ENCODE assay signal across 1 cellular context in the genomic region with DNA sequence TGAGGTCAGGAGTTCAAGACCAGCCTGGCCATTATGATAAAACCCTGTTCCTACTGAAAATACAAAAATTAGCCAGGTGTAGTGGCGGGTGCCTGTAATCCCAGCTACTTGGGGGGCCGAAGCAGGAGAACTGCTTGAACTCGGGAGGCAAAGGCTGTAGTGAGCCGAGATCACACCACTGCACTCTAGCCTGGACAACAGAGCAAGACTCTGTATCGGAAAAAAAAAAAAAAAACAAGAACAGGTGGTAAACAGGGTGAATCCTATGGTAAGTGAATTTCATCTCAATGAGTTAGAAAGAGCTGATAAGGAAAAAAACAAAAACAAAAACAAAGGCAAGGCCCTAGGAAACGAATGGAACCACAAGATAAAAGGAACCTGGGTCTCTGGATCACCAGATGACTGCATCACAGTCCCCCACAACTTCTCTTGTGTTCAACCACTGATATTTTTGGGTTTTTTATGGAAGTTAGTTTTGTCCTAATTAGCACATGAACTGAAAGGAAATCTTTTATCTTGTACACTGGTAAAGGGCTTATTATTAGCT.
A peak's percentile ranks its signal among the peaks of the same experiment; 100 is the strongest.
TF ChIP-seq lines count a peak whose summit lies in the region.

No MANE protein-coding gene starts in this region.

TF ChIP-seq in HepG2, 621 proteins besides CTCF, POLR2A, EP300 and RAD21:
- no peak for TF ChIP-seq REPIN1 (CRISPR knock-in tag; IDR thresholded peaks at IDR 0.05; ENCODE audit: borderline replicate concordance, low read depth)
- no peak for TF ChIP-seq ZSCAN20 (CRISPR knock-in tag; IDR thresholded peaks at IDR 0.05; ENCODE audit: borderline replicate concordance)
- peak; percentile 59 for TF ChIP-seq ZNF121 (CRISPR knock-in tag; IDR thresholded peaks at IDR 0.05)
- no peak for TF ChIP-seq GABPA (IDR thresholded peaks at IDR 0.05; ENCODE audit: low read depth, low read length)
- no peak for TF ChIP-seq GABPA (CRISPR knock-in tag; IDR thresholded peaks at IDR 0.05; ENCODE audit: low read depth)
- TF ChIP-seq NRL (CRISPR knock-in tag; IDR thresholded peaks at IDR 0.05; ENCODE audit: borderline replicate concordance), result no peak
